Comparison of ENCODE assay signal across 8 cellular contexts in genomic region chr10:1368772-1369171, GRCh38.
DNase-seq lines count a peak whose midpoint lies in the region; ATAC-seq and TF ChIP-seq lines count a peak whose summit lies in the region.

No MANE protein-coding gene starts in this region.

- no peaks in the 10 kb centered on the region for H3K4me1 Mint-ChIP-seq in activated CD4-positive, alpha-beta T cell treated with anti-CD3 and anti-CD28 coated beads for 36 hours

- H3K9me3 ChIP-seq in mucosa of descending colon, result no peaks in the 10 kb centered on the region

- ATAC-seq in activated CD4-positive, alpha-beta T cell treated with anti-CD3 and anti-CD28 coated beads for 36 hours, result peak; percentile 66
- ATAC-seq in mucosa of descending colon (peak; percentile 74), HG02938 (IDR thresholded peaks at IDR 0.05; ENCODE audit: unreplicated experiment) (no peak), GM21619 (IDR thresholded peaks at IDR 0.05; ENCODE audit: unreplicated experiment) (no peak)

- no peaks in the 10 kb centered on the region for H3K9me3 Mint-ChIP-seq in activated CD4-positive, alpha-beta T cell treated with anti-CD3 and anti-CD28 coated beads for 36 hours (ENCODE audit: low read depth)

- POLR2A ChIA-PET in activated CD4-positive, alpha-beta T cell treated with anti-CD3 and anti-CD28 coated beads for 36 hours (lab: Charles Lee), result no interaction called here

- no peaks in the 10 kb centered on the region for H3K36me3 ChIP-seq in mucosa of descending colon (ENCODE audit: low read depth)

- intact Hi-C loops in activated CD4-positive, alpha-beta T cell treated with anti-CD3 and anti-CD28 coated beads for 36 hours (cut with DNase I, micrococcal nuclease), result no loop called here
- intact Hi-C loops in mucosa of descending colon (cut with DNase I, micrococcal nuclease), result no loop called here

- H3K4me1 ChIP-seq in mucosa of descending colon (ENCODE audit: low read depth), result no peaks in the 10 kb centered on the region

- H3K27ac Mint-ChIP-seq in activated CD4-positive, alpha-beta T cell treated with anti-CD3 and anti-CD28 coated beads for 36 hours, result no peak overlapping the region

- H3K4me3 ChIP-seq in mucosa of descending colon, result no peak overlapping the region

- H3K36me3 Mint-ChIP-seq in activated CD4-positive, alpha-beta T cell treated with anti-CD3 and anti-CD28 coated beads for 36 hours (ENCODE audit: low read depth), result no peaks in the 10 kb centered on the region

- H3K4me3 Mint-ChIP-seq in activated CD4-positive, alpha-beta T cell treated with anti-CD3 and anti-CD28 coated beads for 36 hours, result no peak overlapping the region

- peak; percentile 56 for DNase-seq in activated CD4-positive, alpha-beta T cell treated with anti-CD3 and anti-CD28 coated beads for 36 hours
- no peak for DNase-seq in activated CD4-positive, alpha-beta T cell treated with anti-CD3 and anti-CD28 coated beads for 1 hour
- peak; percentile 14 for DNase-seq in NCI-H460 (ENCODE audit: extremely low read depth, low read depth)
- DNase-seq in cerebellar cortex (ENCODE audit: low spot score), result peak; percentile 30
- peak in 2 of 3 donors; percentile 55 to 64 for DNase-seq in mucosa of descending colon
- DNase-seq in SKM-1 treated with dmso at 0.1 percent for 144 hours (lab: John Stamatoyannopoulos, UW; ENCODE audit: unreplicated experiment), result no peak

- peak; percentile 39 for TF ChIP-seq CTCF in mucosa of descending colon (IDR thresholded peaks at IDR 0.05)

- CTCF ChIA-PET in activated CD4-positive, alpha-beta T cell treated with anti-CD3 and anti-CD28 coated beads for 36 hours (lab: Charles Lee), result interaction anchor here (0.6 to 1.4 kb wide), 6 partner anchors 9 to 687 kb away, joined by 3 to 5 read pairs (median 3); no protein-coding TSS in a partner anchor

- H3K27me3 Mint-ChIP-seq in activated CD4-positive, alpha-beta T cell treated with anti-CD3 and anti-CD28 coated beads for 36 hours, result peaks cover 32% of the 10 kb centered on the region

Comparison
In these comparisons a context has a peak if more than half of its experiments do, and no peak if none do; other contexts are left out.
1. DNase-seq: peak in activated CD4-positive, alpha-beta T cell treated with anti-CD3 and anti-CD28 coated beads for 36 hours (single experiment), NCI-H460 (single experiment), cerebellar cortex (single experiment) and mucosa of descending colon (2 of 3); none in activated CD4-positive, alpha-beta T cell treated with anti-CD3 and anti-CD28 coated beads for 1 hour (single experiment) and SKM-1 treated with dmso at 0.1 percent for 144 hours (single experiment).
2. ATAC-seq: peak in activated CD4-positive, alpha-beta T cell treated with anti-CD3 and anti-CD28 coated beads for 36 hours (single experiment) and mucosa of descending colon (single experiment); none in HG02938 (single experiment) and GM21619 (single experiment).